In genomic region chr11:11813288-11813962, GRCh38 we compare ENCODE assay signal across 11 cellular contexts. TPM values are rescaled to one million over a fixed set of nuclear protein-coding genes. Genes with fewer than 3 reads are reported as not detected.
DNase-seq lines count a peak whose midpoint lies in the region; TF ChIP-seq lines count a peak whose summit lies in the region.
"Had no signal": no experiment of that assay in that cellular context is flagged by ENCODE, and none has a peak within 500 bp of the region (broad histone marks: within the 10 kb centered on the region; RNA-seq: fewer than 3 reads in every experiment).

No MANE protein-coding gene starts in this region.

- H3K4me3 ChIP-seq in AG04449 (ENCODE audit: low read depth, low read length) (no peak overlapping the region), NB4 (ENCODE audit: low read depth, low read length) (no peak overlapping the region), mesodermal cell (ENCODE audit: extremely low read depth, insufficient read depth, low read length, poor library complexity, severe bottlenecking) (no peak overlapping the region)
- H3K4me3 ChIP-seq: BLaER1 treated with 17β-estradiol and CSF1 and Interleukin-3, amounts not matched to agents 10 nM and 100 nM had no signal

- H3K27ac ChIP-seq in epithelial cell of prostate (peak overlapping the region; percentile 30), mesodermal cell (ENCODE audit: low read depth, low read length, severe bottlenecking) (peak overlapping the region; percentile 20)
- H3K27ac ChIP-seq: BLaER1 treated with 17β-estradiol and CSF1 and Interleukin-3, amounts not matched to agents 10 nM and 100 nM had no signal

- POLR2A ChIA-PET in AG04449 (lab: Yijun Ruan, JAX), result interaction anchor here (1.0 to 1.7 kb wide), 2 partner anchors 29 to 273 kb away, joined by 3 to 18 read pairs; partner anchors contain the start of gene USP47

- in situ Hi-C loops in G401 (cut with HindIII; ENCODE audit: low sequenced_read_pairs), result no loop called here

- no peak for TF ChIP-seq CTCF in AG04449 (IDR thresholded peaks at IDR 0.05; ENCODE audit: insufficient read depth, low read length, missing control alignments)
- TF ChIP-seq CTCF in NB4 (IDR thresholded peaks at IDR 0.05; ENCODE audit: low read depth, low read length), result no peak

- H3K36me3 Mint-ChIP-seq in activated T-helper 1 cell treated with anti-CD3 and anti-CD28 coated beads, Interleukin-12 subunit alpha, Interleukin-12 subunit beta, Interleukin-2, Interleukin-4 antibody, amounts not matched to agents 30 ng/mL and 10 ng/mL and 1 ng/mL, durations not matched to agents 14 hours and 24 hours and 36 hours (ENCODE audit: low read depth), result no peaks in the 10 kb centered on the region
- H3K36me3 Mint-ChIP-seq: activated naive CD8-positive, alpha-beta T cell; memory B cell had no signal

- DNase-seq in AG04449 (ENCODE audit: low read depth, low spot score), result peak; percentile 90
- peak; percentile 14 for DNase-seq in NB4 (ENCODE audit: low read depth)
- DNase-seq in epithelial cell of prostate (ENCODE audit: low read depth, low spot score), result peak; percentile 55
- DNase-seq in NCI-H1436 (lab: John Stamatoyannopoulos, UW), result no peak
- DNase-seq in NCI-H2107 (lab: John Stamatoyannopoulos, UW), result no peak
- no peak for DNase-seq in G401 (ENCODE audit: low spot score)
- no peak for DNase-seq in activated T-helper 1 cell treated with anti-CD3 and anti-CD28 coated beads, Interleukin-12 subunit alpha, Interleukin-12 subunit beta, Interleukin-2, Interleukin-4 antibody, amounts not matched to agents 30 ng/mL and 10 ng/mL and 1 ng/mL, durations not matched to agents 14 hours and 24 hours and 36 hours (ENCODE audit: low spot score)

- no peaks in the 10 kb centered on the region for H3K36me3 ChIP-seq in mesodermal cell (ENCODE audit: control insufficient read depth, insufficient read depth, low read length)
- H3K36me3 ChIP-seq: BLaER1 treated with 17β-estradiol and CSF1 and Interleukin-3, amounts not matched to agents 10 nM and 100 nM had no signal

- intact Hi-C loops in activated T-helper 1 cell treated with anti-CD3 and anti-CD28 coated beads, Interleukin-12 subunit alpha, Interleukin-12 subunit beta, Interleukin-2, Interleukin-4 antibody, amounts not matched to agents 30 ng/mL and 10 ng/mL and 1 ng/mL, durations not matched to agents 14 hours and 24 hours and 36 hours (cut with micrococcal nuclease), result no loop called here

- H3K4me3 Mint-ChIP-seq in activated T-helper 1 cell treated with anti-CD3 and anti-CD28 coated beads, Interleukin-12 subunit alpha, Interleukin-12 subunit beta, Interleukin-2, Interleukin-4 antibody, amounts not matched to agents 30 ng/mL and 10 ng/mL and 1 ng/mL, durations not matched to agents 14 hours and 24 hours and 36 hours, result no peak overlapping the region
- H3K4me3 Mint-ChIP-seq: activated naive CD8-positive, alpha-beta T cell; memory B cell had no signal

- H3K4me1 ChIP-seq in mesodermal cell (ENCODE audit: control insufficient read depth, insufficient read depth, low read length, poor library complexity, severe bottlenecking), result peaks cover 3% of the 10 kb centered on the region

- H3K9me3 ChIP-seq in mesodermal cell (ENCODE audit: control insufficient read depth, low read length), result no peaks in the 10 kb centered on the region

- H3K9me3 Mint-ChIP-seq in activated T-helper 1 cell treated with anti-CD3 and anti-CD28 coated beads, Interleukin-12 subunit alpha, Interleukin-12 subunit beta, Interleukin-2, Interleukin-4 antibody, amounts not matched to agents 30 ng/mL and 10 ng/mL and 1 ng/mL, durations not matched to agents 14 hours and 24 hours and 36 hours, result no peaks in the 10 kb centered on the region
- H3K9me3 Mint-ChIP-seq: memory B cell had no signal

- H3K27me3 Mint-ChIP-seq in activated T-helper 1 cell treated with anti-CD3 and anti-CD28 coated beads, Interleukin-12 subunit alpha, Interleukin-12 subunit beta, Interleukin-2, Interleukin-4 antibody, amounts not matched to agents 30 ng/mL and 10 ng/mL and 1 ng/mL, durations not matched to agents 14 hours and 24 hours and 36 hours (ENCODE audit: insufficient read depth), result peaks cover 11% of the 10 kb centered on the region

- WGBS in mesodermal cell (ENCODE audit: insufficient coverage in 2 of 2), 2 experiments, result 60 to 92% methylated on average over 1 to 2 of the region's 3 CpGs

- CTCF ChIA-PET in AG04449 (lab: Yijun Ruan, JAX), result interaction anchor here (1.2 to 1.5 kb wide), 4 partner anchors 14 to 118 kb away, joined by 4 to 6 read pairs (median 6); no protein-coding TSS in a partner anchor

- no peaks in the 10 kb centered on the region for H3K4me1 Mint-ChIP-seq in activated T-helper 1 cell treated with anti-CD3 and anti-CD28 coated beads, Interleukin-12 subunit alpha, Interleukin-12 subunit beta, Interleukin-2, Interleukin-4 antibody, amounts not matched to agents 30 ng/mL and 10 ng/mL and 1 ng/mL, durations not matched to agents 14 hours and 24 hours and 36 hours (ENCODE audit: low read depth)

- H3K27ac Mint-ChIP-seq in activated T-helper 1 cell treated with anti-CD3 and anti-CD28 coated beads, Interleukin-12 subunit alpha, Interleukin-12 subunit beta, Interleukin-2, Interleukin-4 antibody, amounts not matched to agents 30 ng/mL and 10 ng/mL and 1 ng/mL, durations not matched to agents 14 hours and 24 hours and 36 hours, result no peak overlapping the region
- H3K27ac Mint-ChIP-seq: activated naive CD8-positive, alpha-beta T cell; memory B cell had no signal

- no peak for TF ChIP-seq POLR2A in NB4 (IDR thresholded peaks at IDR 0.05; ENCODE audit: extremely low read depth, insufficient read length)

RNA-seq across cellular contexts. Expression of gene USP47, which starts 28.3 kb away (rescaled TPM):
- polyA plus RNA-seq in mesodermal cell (2013, experiment 1 of 2), result 36.3 TPM
- 35.2 TPM for polyA plus RNA-seq in mesodermal cell (2013, experiment 2 of 2)
- 10.5 and 16.4 TPM in 2 replicates for total RNA-seq in G401 (2014; rRNA removed; shearing (Covaris generic))
- total RNA-seq in activated T-helper 1 cell treated with anti-CD3 and anti-CD28 coated beads, Interleukin-12 subunit alpha, Interleukin-12 subunit beta, Interleukin-2, Interleukin-4 antibody, amounts not matched to agents 30 ng/mL and 10 ng/mL and 1 ng/mL, durations not matched to agents 14 hours and 24 hours and 36 hours, result 52.0 and 54.8 TPM in 2 replicates

Comparison
In these comparisons a context has a peak if more than half of its experiments do, and no peak if none do; other contexts are left out.
1. DNase-seq: peak in AG04449 (single experiment), NB4 (single experiment) and epithelial cell of prostate (single experiment); none in NCI-H1436 (single experiment), NCI-H2107 (single experiment), G401 (single experiment) and activated T-helper 1 cell treated with anti-CD3 and anti-CD28 coated beads, Interleukin-12 subunit alpha, Interleukin-12 subunit beta, Interleukin-2, Interleukin-4 antibody, amounts not matched to agents 30 ng/mL and 10 ng/mL and 1 ng/mL, durations not matched to agents 14 hours and 24 hours and 36 hours (single experiment).